15 cellular contexts compared by ENCODE assay signal in the genomic region with DNA sequence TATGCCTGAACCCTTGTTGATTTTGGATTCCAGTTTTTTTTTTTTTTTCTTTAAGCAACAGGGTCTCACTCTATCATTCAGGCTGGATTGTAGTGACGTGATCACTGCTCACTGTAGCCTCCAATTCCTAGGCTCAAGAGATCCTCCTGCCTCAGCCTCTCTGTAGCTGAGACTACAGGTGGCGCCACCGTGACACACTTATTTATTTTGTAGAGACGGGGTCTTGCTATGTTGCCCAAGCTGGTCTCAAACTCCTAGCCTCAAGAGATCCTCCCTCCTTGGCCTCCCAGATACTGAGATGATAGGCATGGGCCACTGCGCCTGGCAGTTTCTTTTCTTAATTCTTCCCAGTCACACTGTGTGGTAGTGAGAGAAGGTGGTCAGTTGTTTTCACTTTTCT.
"Had no signal": no experiment of that assay in that cellular context is flagged by ENCODE, and none has a peak within 500 bp of the region (broad histone marks: within the 10 kb centered on the region; RNA-seq: fewer than 3 reads in every experiment).

No MANE protein-coding gene starts in this region.

- ATAC-seq: left ventricle myocardium superior; naive thymus-derived CD8-positive, alpha-beta T cell; stimulated activated effector memory CD8-positive, alpha-beta T cell treated with anti-CD3 and anti-CD28 coated beads, Interleukin-12 subunit alpha, Interleukin-12 subunit beta, amount 100 ng/mL, for 72 hours had no signal

- H3K9ac ChIP-seq: parathyroid adenoma had no signal

- H3K27ac ChIP-seq: parathyroid adenoma had no signal

- H3K4me1 ChIP-seq: parathyroid adenoma had no signal

- H3K36me3 Mint-ChIP-seq: brain; stimulated activated effector memory CD8-positive, alpha-beta T cell treated with anti-CD3 and anti-CD28 coated beads, Interleukin-12 subunit alpha, Interleukin-12 subunit beta, amount 100 ng/mL, for 72 hours had no signal

- H3K9me3 Mint-ChIP-seq: stimulated activated effector memory CD8-positive, alpha-beta T cell treated with anti-CD3 and anti-CD28 coated beads, Interleukin-12 subunit alpha, Interleukin-12 subunit beta, amount 100 ng/mL, for 72 hours had no signal

- DNase-seq: activated CD4-positive, alpha-beta T cell treated with anti-CD3 and anti-CD28 coated beads, Interleukin-2, amount 50 U/mL, for 48 hours; activated CD8-positive, alpha-beta memory T cell treated with anti-CD3 and anti-CD28 coated beads, Interleukin-2, amount 50 U/mL, for 4 hours; activated gamma-delta T cell treated with Interleukin-2 at 50 U/mL for 16 hours; activated naive CD8-positive, alpha-beta T cell treated with anti-CD3 and anti-CD28 coated beads, Interleukin-2, amount 10 ng/mL, durations not matched to agents 7 days and 5 days; cortex of kidney; effector CD8-positive, alpha-beta T cell; foreskin melanocyte; left ventricle myocardium superior; mesenchymal stem cell; naive thymus-derived CD8-positive, alpha-beta T cell had no signal

- H2AFZ ChIP-seq: parathyroid adenoma had no signal

- H3K4me1 Mint-ChIP-seq: activated naive CD8-positive, alpha-beta T cell treated with anti-CD3 and anti-CD28 coated beads, Interleukin-2, amount 10 ng/mL, durations not matched to agents 7 days and 5 days; brain; central memory CD8-positive, alpha-beta T cell had no signal

- H3K27ac Mint-ChIP-seq: activated naive CD8-positive, alpha-beta T cell treated with anti-CD3 and anti-CD28 coated beads, Interleukin-2, amount 10 ng/mL, durations not matched to agents 7 days and 5 days; brain; naive thymus-derived CD8-positive, alpha-beta T cell; stimulated activated effector memory CD8-positive, alpha-beta T cell treated with anti-CD3 and anti-CD28 coated beads, Interleukin-12 subunit alpha, Interleukin-12 subunit beta, amount 100 ng/mL, for 72 hours; T-helper 2 cell treated with Interferon-gamma antibody and Interleukin-4, amounts not matched to agents 5 μg/mL and 100 μg/mL, for 36 hours had no signal

- H3K79me2 ChIP-seq: parathyroid adenoma had no signal

- H3K4me3 Mint-ChIP-seq: activated naive CD8-positive, alpha-beta T cell treated with anti-CD3 and anti-CD28 coated beads, Interleukin-2, amount 10 ng/mL, durations not matched to agents 7 days and 5 days; brain; central memory CD8-positive, alpha-beta T cell; naive thymus-derived CD8-positive, alpha-beta T cell; stimulated activated effector memory CD8-positive, alpha-beta T cell treated with anti-CD3 and anti-CD28 coated beads, Interleukin-12 subunit alpha, Interleukin-12 subunit beta, amount 100 ng/mL, for 72 hours; T-helper 2 cell treated with Interferon-gamma antibody and Interleukin-4, amounts not matched to agents 5 μg/mL and 100 μg/mL, for 36 hours had no signal
